In the genomic region with DNA sequence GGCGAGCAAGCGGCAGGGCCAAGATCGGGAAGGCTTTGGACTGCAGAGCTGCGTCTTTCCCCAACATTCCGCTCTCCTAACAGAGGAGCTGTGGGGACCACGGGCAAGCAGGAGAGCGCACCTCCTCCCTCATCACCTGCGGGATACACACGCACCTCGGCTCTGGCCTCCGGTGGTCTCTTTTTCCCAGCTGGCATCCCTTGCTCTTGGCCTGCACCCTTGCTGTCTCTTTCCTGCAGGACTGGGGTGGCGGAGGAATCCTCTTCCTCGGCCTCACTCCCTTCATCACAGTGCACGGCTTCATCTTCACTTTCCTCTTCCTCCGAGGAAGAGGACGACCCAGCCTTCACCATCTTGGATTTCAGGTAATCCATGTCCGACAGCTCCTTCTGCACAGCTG, we compare ENCODE assay signal across 27 cellular contexts.
"Had no signal": no experiment of that assay in that cellular context is flagged by ENCODE, and none has a peak within 500 bp of the region (broad histone marks: within the 10 kb centered on the region; RNA-seq: fewer than 3 reads in every experiment).

No MANE protein-coding gene starts in this region.

- H3K36me3 ChIP-seq: uterus had no signal

- H3K27ac Mint-ChIP-seq: stimulated activated memory B cell treated with anti-CD40 and anti-IgM and Interleukin-4, amounts not matched to agents 10 μg/mL and 1 μg/mL and 100 μg/mL, for 72 hours; stimulated activated naive B cell treated with anti-CD40 and anti-IgM and Interleukin-4, amounts not matched to agents 10 μg/mL and 1 μg/mL and 100 μg/mL, for 72 hours; stimulated activated naive CD8-positive, alpha-beta T cell treated with anti-CD3 and anti-CD28 coated beads, Interleukin-15, Interleukin-2, amounts not matched to agents 100 ng/mL and 50 ng/mL, for 24 hours; type B pancreatic cell had no signal

- H3K4me1 ChIP-seq: stomach, suprapubic skin, testis, thyroid gland, tibial artery, tibial nerve, transverse colon, upper lobe of left lung, upper lobe of right lung, uterus, vagina had no signal

- H3K4me3 ChIP-seq: stomach, suprapubic skin, testis, thoracic aorta, thyroid gland, tibial artery, tibial nerve, transverse colon, upper lobe of left lung, upper lobe of right lung, uterus, vagina had no signal

- ATAC-seq: stimulated activated effector memory CD8-positive, alpha-beta T cell treated with anti-CD3 and anti-CD28 coated beads, Interleukin-12 subunit alpha, Interleukin-12 subunit beta, amount 100 ng/mL, for 72 hours; stimulated activated memory B cell treated with anti-CD40 and anti-IgM and Interleukin-4, amounts not matched to agents 10 μg/mL and 1 μg/mL and 100 μg/mL, for 72 hours; stimulated activated naive B cell treated with anti-CD40 and anti-IgM and Interleukin-4, amounts not matched to agents 10 μg/mL and 1 μg/mL and 100 μg/mL, for 72 hours; upper lobe of right lung had no signal

- H3K27ac ChIP-seq: stomach, suprapubic skin, testis, thoracic aorta, thyroid gland, tibial artery, tibial nerve, transverse colon, upper lobe of left lung, upper lobe of right lung, uterus, vagina had no signal

- H3K9me3 Mint-ChIP-seq: stimulated activated effector memory CD8-positive, alpha-beta T cell treated with anti-CD3 and anti-CD28 coated beads, Interleukin-12 subunit alpha, Interleukin-12 subunit beta, amount 100 ng/mL, for 72 hours; stimulated activated memory B cell treated with anti-CD40 and anti-IgM and Interleukin-4, amounts not matched to agents 10 μg/mL and 1 μg/mL and 100 μg/mL, for 72 hours; stimulated activated naive B cell treated with anti-CD40 and anti-IgM and Interleukin-4, amounts not matched to agents 10 μg/mL and 1 μg/mL and 100 μg/mL, for 72 hours; stimulated activated naive CD8-positive, alpha-beta T cell treated with anti-CD3 and anti-CD28 coated beads, Interleukin-15, Interleukin-2, amounts not matched to agents 100 ng/mL and 50 ng/mL, for 24 hours; type B pancreatic cell had no signal

- H3K9me3 ChIP-seq: stomach, suprapubic skin, testis, thoracic aorta, thyroid gland, tibial artery, tibial nerve, transverse colon, upper lobe of left lung, upper lobe of right lung, uterus, vagina had no signal

- H3K27me3 Mint-ChIP-seq: stimulated activated memory B cell treated with anti-CD40 and anti-IgM and Interleukin-4, amounts not matched to agents 10 μg/mL and 1 μg/mL and 100 μg/mL, for 72 hours; stimulated activated naive B cell treated with anti-CD40 and anti-IgM and Interleukin-4, amounts not matched to agents 10 μg/mL and 1 μg/mL and 100 μg/mL, for 72 hours; stimulated activated naive CD8-positive, alpha-beta T cell treated with anti-CD3 and anti-CD28 coated beads, Interleukin-15, Interleukin-2, amounts not matched to agents 100 ng/mL and 50 ng/mL, for 24 hours; type B pancreatic cell had no signal

- H3K4me3 Mint-ChIP-seq: stimulated activated effector memory CD8-positive, alpha-beta T cell treated with anti-CD3 and anti-CD28 coated beads, Interleukin-12 subunit alpha, Interleukin-12 subunit beta, amount 100 ng/mL, for 72 hours; stimulated activated memory B cell treated with anti-CD40 and anti-IgM and Interleukin-4, amounts not matched to agents 10 μg/mL and 1 μg/mL and 100 μg/mL, for 72 hours; stimulated activated naive B cell treated with anti-CD40 and anti-IgM and Interleukin-4, amounts not matched to agents 10 μg/mL and 1 μg/mL and 100 μg/mL, for 72 hours; stimulated activated naive CD8-positive, alpha-beta T cell treated with anti-CD3 and anti-CD28 coated beads, Interleukin-15, Interleukin-2, amounts not matched to agents 100 ng/mL and 50 ng/mL, for 24 hours; type B pancreatic cell had no signal

- H3K27me3 ChIP-seq: stomach, suprapubic skin, testis, thyroid gland, tibial artery, tibial nerve, transverse colon, upper lobe of left lung, upper lobe of right lung, uterus, vagina had no signal

- DNase-seq: stimulated activated CD4-positive, alpha-beta T cell treated with anti-CD3 and anti-CD28 coated beads, Interleukin-2, amount 100 ng/mL, for 24 hours; stimulated activated CD4-positive, alpha-beta T cell treated with anti-CD3 and anti-CD28 coated beads, Interleukin-2, amount 100 ng/mL, for 48 hours; stimulated activated CD4-positive, alpha-beta T cell treated with anti-CD3 and anti-CD28 coated beads, Interleukin-4, amount 100 ng/mL, for 1 hour; stimulated activated CD4-positive, alpha-beta T cell treated with anti-CD3 and anti-CD28 coated beads, Interleukin-4, amount 100 ng/mL, for 24 hours; stimulated activated CD4-positive, alpha-beta T cell treated with anti-CD3 and anti-CD28 coated beads, Interleukin-4, amount 100 ng/mL, for 4 hours; stimulated activated CD8-positive, alpha-beta memory T cell treated with anti-CD3 and anti-CD28 coated beads, Interleukin-4, amount 100 ng/mL, for 48 hours; stimulated activated naive B cell treated with anti-CD40 and anti-IgM and Interleukin-4, amounts not matched to agents 10 μg/mL and 1 μg/mL and 100 μg/mL, for 72 hours; stimulated activated naive CD4-positive, alpha-beta T cell; stimulated activated naive CD4-positive, alpha-beta T cell treated with Interleukin-2 at 50 U/mL for 16 hours; stomach; substantia nigra; testis; thyroid gland; tibial artery; transverse colon; trophoblast cell; upper lobe of left lung; upper lobe of right lung; uterus had no signal
